8 cellular contexts compared by ENCODE assay signal in genomic region chr15:83559310-83559966, GRCh38.
A peak's percentile ranks its signal among the peaks of the same experiment; 100 is the strongest.
DNase-seq lines count a peak whose midpoint lies in the region; ATAC-seq and TF ChIP-seq lines count a peak whose summit lies in the region.

No MANE protein-coding gene starts in this region.

- peak; percentile 68 for DNase-seq in A172 (ENCODE audit: low spot score)
- peak; percentile 68 for DNase-seq in GM10248 (ENCODE audit: extremely low spot score)
- peak; percentile 30 to 44 for DNase-seq in NOMO-1 (lab: John Stamatoyannopoulos, UW; ENCODE audit: unreplicated experiment in 2 of 2)
- DNase-seq in activated gamma-delta T cell treated with anti-CD3 and anti-CD28 coated beads, Interleukin-2, amount 50 U/mL, for 16 hours (ENCODE audit: low read depth): peak; percentile 1
- peak; percentile 50 for DNase-seq in germinal center (ENCODE audit: low spot score)
- DNase-seq in osteoblast (ENCODE audit: insufficient read length, low spot score, missing footprints): peak; percentile 88
- no peak for DNase-seq in NCI-H187 treated with DMSO at 0.1 percent for 48 hours (lab: John Stamatoyannopoulos, UW)

- POLR2A ChIA-PET in GM10248 (lab: Yijun Ruan, JAX): no interaction called here

- H3K27ac ChIP-seq in osteoblast (ENCODE audit: low read depth, low read length): no peak overlapping the region

- H4K20me1 ChIP-seq in osteoblast (ENCODE audit: insufficient read depth, low read length): no peaks in the 10 kb centered on the region

- H3K36me3 ChIP-seq in osteoblast (ENCODE audit: insufficient read depth, low read length): no peaks in the 10 kb centered on the region

- H3K4me2 ChIP-seq in osteoblast (ENCODE audit: insufficient read depth, low read length): no peak overlapping the region

- ATAC-seq in HG03175 (IDR thresholded peaks at IDR 0.05; ENCODE audit: unreplicated experiment): peak; percentile 83

- no peaks in the 10 kb centered on the region for H3K9me3 ChIP-seq in osteoblast (ENCODE audit: low read depth, low read length)

- no peak overlapping the region for H2AFZ ChIP-seq in osteoblast (ENCODE audit: low read length)

- no peak overlapping the region for H3K4me3 ChIP-seq in osteoblast (ENCODE audit: insufficient read depth, low read length)

- no peaks in the 10 kb centered on the region for H3K27me3 ChIP-seq in osteoblast (ENCODE audit: insufficient read depth, low read length)

- CTCF ChIA-PET in GM10248 (lab: Yijun Ruan, JAX): interaction anchor here (0.8 to 7.5 kb wide), 7 partner anchors 8 to 315 kb away, joined by 3 to 79 read pairs (median 4); no protein-coding TSS in a partner anchor

- TF ChIP-seq CTCF in GM10248 (IDR thresholded peaks at IDR 0.05; ENCODE audit: control extremely low read depth, extremely low read depth, low read depth, missing control alignments): peak; percentile 87
- peak; percentile 90 for TF ChIP-seq CTCF in osteoblast (IDR thresholded peaks at IDR 0.05; ENCODE audit: extremely low read depth, low read depth, low read length)

- no peaks in the 10 kb centered on the region for H3K79me2 ChIP-seq in osteoblast (ENCODE audit: insufficient read depth, low read length)

- no peaks in the 10 kb centered on the region for H3K4me1 ChIP-seq in osteoblast (ENCODE audit: insufficient read depth, low read length)
